In the genomic region with DNA sequence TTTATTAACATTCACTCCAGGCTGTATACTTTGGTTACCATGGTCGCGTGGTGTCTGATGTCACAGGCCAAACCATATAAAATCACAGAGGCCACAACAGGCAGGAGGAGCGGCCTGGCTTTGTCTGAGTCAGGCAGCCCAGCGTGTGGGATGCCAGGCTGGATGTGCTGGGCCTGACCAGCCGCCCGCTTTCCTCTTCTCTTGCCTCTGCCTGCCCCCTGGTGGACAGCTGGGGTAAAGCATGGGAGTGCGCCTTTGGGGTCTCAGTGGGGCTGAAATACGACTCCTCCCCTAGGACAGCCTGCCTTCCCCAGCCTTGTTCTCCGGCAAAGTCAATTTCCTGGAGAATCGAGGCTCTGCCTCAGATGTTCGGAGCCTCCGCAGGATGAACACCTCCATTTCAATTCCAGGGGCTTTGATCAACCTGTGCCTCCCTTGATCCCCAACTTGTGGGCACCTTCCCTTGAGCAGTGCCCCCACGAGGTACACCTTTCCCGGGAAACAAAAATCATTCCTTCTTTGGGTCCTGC, we compare ENCODE assay signal across 1 cellular context.
TF ChIP-seq lines count a peak whose summit lies in the region.

No MANE protein-coding gene starts in this region.

TF ChIP-seq in IMR-90, 13 proteins besides CTCF, POLR2A, EP300 and RAD21 (continued from another document):
- TF ChIP-seq, protein P1, sequence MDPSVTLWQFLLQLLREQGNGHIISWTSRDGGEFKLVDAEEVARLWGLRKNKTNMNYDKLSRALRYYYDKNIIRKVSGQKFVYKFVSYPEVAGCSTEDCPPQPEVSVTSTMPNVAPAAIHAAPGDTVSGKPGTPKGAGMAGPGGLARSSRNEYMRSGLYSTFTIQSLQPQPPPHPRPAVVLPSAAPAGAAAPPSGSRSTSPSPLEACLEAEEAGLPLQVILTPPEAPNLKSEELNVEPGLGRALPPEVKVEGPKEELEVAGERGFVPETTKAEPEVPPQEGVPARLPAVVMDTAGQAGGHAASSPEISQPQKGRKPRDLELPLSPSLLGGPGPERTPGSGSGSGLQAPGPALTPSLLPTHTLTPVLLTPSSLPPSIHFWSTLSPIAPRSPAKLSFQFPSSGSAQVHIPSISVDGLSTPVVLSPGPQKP (IDR thresholded peaks at IDR 0.05; ENCODE audit: borderline replicate concordance, low read depth, low read length), result no peak
- TF ChIP-seq FOS (IDR thresholded peaks at IDR 0.05; ENCODE audit: low read depth, low read length) (peak; percentile 63), RFX5 (IDR thresholded peaks at IDR 0.05; ENCODE audit: low read depth, low read length) (0 out of 2 replicates have a peak, but pooled peaks have one; percentile 5), MAFK (IDR thresholded peaks at IDR 0.05; ENCODE audit: low read depth, low read length) (no peak; the same call in 1 of the 2 replicates)
